In the genomic region with DNA sequence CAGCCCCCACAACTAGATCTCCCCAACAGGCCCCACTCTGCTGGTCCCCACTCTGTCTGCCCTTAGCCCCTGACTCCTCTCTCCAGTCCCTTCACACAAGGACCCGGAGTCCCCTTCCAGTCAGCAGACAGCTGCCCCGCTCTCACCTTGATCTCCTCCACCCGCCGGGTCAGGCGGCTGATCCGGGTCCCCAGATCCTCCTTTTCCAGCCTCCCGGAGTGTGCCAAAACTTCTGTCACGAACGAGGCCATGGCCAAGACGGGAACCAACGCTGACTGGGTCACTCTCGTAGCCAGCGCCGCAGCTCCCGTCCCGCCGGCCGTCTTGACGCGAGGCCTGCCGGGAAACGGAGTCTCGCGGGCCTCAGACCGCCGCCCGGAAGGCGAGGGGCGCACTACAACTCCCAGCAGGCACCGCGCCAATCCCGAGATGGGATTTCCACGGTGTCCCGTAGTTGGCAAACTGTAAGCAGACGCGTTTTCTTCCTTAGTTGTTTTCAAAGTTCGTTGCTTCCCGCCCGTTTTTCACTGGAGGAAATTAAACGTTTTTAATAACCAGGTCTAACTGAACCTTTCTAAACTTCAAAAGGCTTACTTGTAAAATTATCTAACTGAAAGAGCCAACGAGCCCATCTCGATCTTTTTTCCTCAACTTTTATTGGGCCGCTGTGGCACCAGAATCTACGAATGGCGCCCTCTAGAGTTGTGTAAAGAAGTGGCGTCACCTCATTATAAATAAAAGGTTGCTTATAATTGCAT, we compare ENCODE assay signal across 1 cellular context.
A peak's percentile ranks its signal among the peaks of the same experiment; 100 is the strongest.
TF ChIP-seq lines count a peak whose summit lies in the region.

Gene ZW10, minus strand, starts transcription at position 277 of the 758 bp plus-strand sequence. Its CDS starts 26 bp downstream, at position 251.

TF ChIP-seq in HepG2, 621 proteins besides CTCF, POLR2A, EP300 and RAD21 (continued from another document and continues in another):
- TF ChIP-seq SOX6 (IDR thresholded peaks at IDR 0.05) (no peak), SOX6 (CRISPR knock-in tag; IDR thresholded peaks at IDR 0.05) (peak; percentile 47; the same call in 1 of the 2 replicates), TFDP1 (CRISPR knock-in tag; IDR thresholded peaks at IDR 0.05; ENCODE audit: borderline replicate concordance) (peak; percentile 71; the same call in 1 of the 2 replicates), MAF1 (CRISPR knock-in tag; IDR thresholded peaks at IDR 0.05; ENCODE audit: borderline replicate concordance) (peak; percentile 80; the same call in 1 of the 2 replicates), XRCC5 (optimal IDR thresholded peaks at IDR 0.05; ENCODE audit: low read length) (peak; percentile 79), SALL1 (CRISPR knock-in tag; IDR thresholded peaks at IDR 0.05) (peak; percentile 67; the same call in 1 of the 2 replicates), ESRRA (CRISPR knock-in tag; IDR thresholded peaks at IDR 0.05; ENCODE audit: low read depth) (no peak), ELF1 (CRISPR knock-in tag; IDR thresholded peaks at IDR 0.05) (peak; percentile 95), GABPA (IDR thresholded peaks at IDR 0.05; ENCODE audit: low read depth, low read length) (peak; percentile 32; the same call in 1 of the 2 replicates), GABPA (CRISPR knock-in tag; IDR thresholded peaks at IDR 0.05; ENCODE audit: low read depth) (peak; percentile 82), ZNF432 (CRISPR knock-in tag; IDR thresholded peaks at IDR 0.05; ENCODE audit: borderline replicate concordance) (no peak), ZNF513 (CRISPR knock-in tag; conservative IDR thresholded peaks at IDR 0.05) (0 out of 2 replicates have a peak, but pooled peaks have one; percentile 85), ZNF746 (CRISPR knock-in tag; IDR thresholded peaks at IDR 0.05) (no peak), RFX1 (IDR thresholded peaks at IDR 0.05) (no peak), TOPORS (CRISPR knock-in tag; IDR thresholded peaks at IDR 0.05) (no peak), ZNF703 (CRISPR knock-in tag; IDR thresholded peaks at IDR 0.05; ENCODE audit: borderline replicate concordance) (0 out of 2 replicates have a peak, but pooled peaks have one; percentile 37), ZNF207 (IDR thresholded peaks at IDR 0.05; ENCODE audit: borderline replicate concordance) (no peak), ZNF709 (CRISPR knock-in tag; IDR thresholded peaks at IDR 0.05) (peak; percentile 66; the same call in 1 of the 2 replicates), ELF4 (CRISPR knock-in tag; IDR thresholded peaks at IDR 0.05; ENCODE audit: borderline replicate concordance) (no peak), ZNF136 (CRISPR knock-in tag; IDR thresholded peaks at IDR 0.05; ENCODE audit: low read depth) (no peak), ZNF883 (CRISPR knock-in tag; IDR thresholded peaks at IDR 0.05; ENCODE audit: not compliant biosample characterization) (peak; percentile 67), PLRG1 (conservative IDR thresholded peaks at IDR 0.05) (no peak), ZNF12 (CRISPR knock-in tag; IDR thresholded peaks at IDR 0.05) (no peak), CHD2 (IDR thresholded peaks at IDR 0.05; ENCODE audit: low read depth, low read length) (peak; percentile 92), RARA (CRISPR knock-in tag; IDR thresholded peaks at IDR 0.05) (no peak), ZNF577 (CRISPR knock-in tag; IDR thresholded peaks at IDR 0.05; ENCODE audit: borderline replicate concordance, low read depth) (no peak), POGK (CRISPR knock-in tag; conservative IDR thresholded peaks at IDR 0.05) (peak; percentile 67; the same call in 1 of the 2 replicates), ZNF496 (CRISPR knock-in tag; IDR thresholded peaks at IDR 0.05; ENCODE audit: insufficient replicate concordance) (no peak), ZSCAN21 (CRISPR knock-in tag; IDR thresholded peaks at IDR 0.05; ENCODE audit: borderline replicate concordance) (no peak; the same call in 1 of the 2 replicates), ZBTB43 (CRISPR knock-in tag; conservative IDR thresholded peaks at IDR 0.05) (no peak), ZNF607 (CRISPR knock-in tag; IDR thresholded peaks at IDR 0.05; ENCODE audit: borderline replicate concordance) (0 out of 2 replicates have a peak, but pooled peaks have one; percentile 62), RFXAP (CRISPR knock-in tag; IDR thresholded peaks at IDR 0.05; ENCODE audit: borderline replicate concordance) (peak; percentile 81; the same call in 1 of the 2 replicates), ZNF672 (CRISPR knock-in tag; IDR thresholded peaks at IDR 0.05) (no peak), THAP9 (CRISPR knock-in tag; IDR thresholded peaks at IDR 0.05; ENCODE audit: borderline replicate concordance) (peak; percentile 85; the same call in 1 of the 2 replicates)
- TF ChIP-seq, protein P1, sequence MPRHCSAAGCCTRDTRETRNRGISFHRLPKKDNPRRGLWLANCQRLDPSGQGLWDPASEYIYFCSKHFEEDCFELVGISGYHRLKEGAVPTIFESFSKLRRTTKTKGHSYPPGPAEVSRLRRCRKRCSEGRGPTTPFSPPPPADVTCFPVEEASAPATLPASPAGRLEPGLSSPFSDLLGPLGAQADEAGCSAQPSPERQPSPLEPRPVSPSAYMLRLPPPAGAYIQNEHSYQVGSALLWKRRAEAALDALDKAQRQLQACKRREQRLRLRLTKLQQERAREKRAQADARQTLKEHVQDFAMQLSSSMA (CRISPR knock-in tag; IDR thresholded peaks at IDR 0.05): no peak
- TF ChIP-seq, protein P2, sequence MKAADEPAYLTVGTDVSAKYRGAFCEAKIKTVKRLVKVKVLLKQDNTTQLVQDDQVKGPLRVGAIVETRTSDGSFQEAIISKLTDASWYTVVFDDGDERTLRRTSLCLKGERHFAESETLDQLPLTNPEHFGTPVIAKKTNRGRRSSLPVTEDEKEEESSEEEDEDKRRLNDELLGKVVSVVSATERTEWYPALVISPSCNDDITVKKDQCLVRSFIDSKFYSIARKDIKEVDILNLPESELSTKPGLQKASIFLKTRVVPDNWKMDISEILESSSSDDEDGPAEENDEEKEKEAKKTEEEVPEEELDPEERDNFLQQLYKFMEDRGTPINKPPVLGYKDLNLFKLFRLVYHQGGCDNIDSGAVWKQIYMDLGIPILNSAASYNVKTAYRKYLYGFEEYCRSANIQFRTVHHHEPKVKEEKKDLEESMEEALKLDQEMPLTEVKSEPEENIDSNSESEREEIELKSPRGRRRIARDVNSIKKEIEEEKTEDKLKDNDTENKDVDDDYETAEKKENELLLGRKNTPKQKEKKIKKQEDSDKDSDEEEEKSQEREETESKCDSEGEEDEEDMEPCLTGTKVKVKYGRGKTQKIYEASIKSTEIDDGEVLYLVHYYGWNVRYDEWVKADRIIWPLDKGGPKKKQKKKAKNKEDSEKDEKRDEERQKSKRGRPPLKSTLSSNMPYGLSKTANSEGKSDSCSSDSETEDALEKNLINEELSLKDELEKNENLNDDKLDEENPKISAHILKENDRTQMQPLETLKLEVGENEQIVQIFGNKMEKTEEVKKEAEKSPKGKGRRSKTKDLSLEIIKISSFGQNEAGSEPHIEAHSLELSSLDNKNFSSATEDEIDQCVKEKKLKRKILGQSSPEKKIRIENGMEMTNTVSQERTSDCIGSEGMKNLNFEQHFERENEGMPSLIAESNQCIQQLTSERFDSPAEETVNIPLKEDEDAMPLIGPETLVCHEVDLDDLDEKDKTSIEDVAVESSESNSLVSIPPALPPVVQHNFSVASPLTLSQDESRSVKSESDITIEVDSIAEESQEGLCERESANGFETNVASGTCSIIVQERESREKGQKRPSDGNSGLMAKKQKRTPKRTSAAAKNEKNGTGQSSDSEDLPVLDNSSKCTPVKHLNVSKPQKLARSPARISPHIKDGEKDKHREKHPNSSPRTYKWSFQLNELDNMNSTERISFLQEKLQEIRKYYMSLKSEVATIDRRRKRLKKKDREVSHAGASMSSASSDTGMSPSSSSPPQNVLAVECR (CRISPR knock-in tag; IDR thresholded peaks at IDR 0.05; ENCODE audit: borderline replicate concordance): peak; percentile 88; the same call in 1 of the 2 replicates
- TF ChIP-seq, protein P3, sequence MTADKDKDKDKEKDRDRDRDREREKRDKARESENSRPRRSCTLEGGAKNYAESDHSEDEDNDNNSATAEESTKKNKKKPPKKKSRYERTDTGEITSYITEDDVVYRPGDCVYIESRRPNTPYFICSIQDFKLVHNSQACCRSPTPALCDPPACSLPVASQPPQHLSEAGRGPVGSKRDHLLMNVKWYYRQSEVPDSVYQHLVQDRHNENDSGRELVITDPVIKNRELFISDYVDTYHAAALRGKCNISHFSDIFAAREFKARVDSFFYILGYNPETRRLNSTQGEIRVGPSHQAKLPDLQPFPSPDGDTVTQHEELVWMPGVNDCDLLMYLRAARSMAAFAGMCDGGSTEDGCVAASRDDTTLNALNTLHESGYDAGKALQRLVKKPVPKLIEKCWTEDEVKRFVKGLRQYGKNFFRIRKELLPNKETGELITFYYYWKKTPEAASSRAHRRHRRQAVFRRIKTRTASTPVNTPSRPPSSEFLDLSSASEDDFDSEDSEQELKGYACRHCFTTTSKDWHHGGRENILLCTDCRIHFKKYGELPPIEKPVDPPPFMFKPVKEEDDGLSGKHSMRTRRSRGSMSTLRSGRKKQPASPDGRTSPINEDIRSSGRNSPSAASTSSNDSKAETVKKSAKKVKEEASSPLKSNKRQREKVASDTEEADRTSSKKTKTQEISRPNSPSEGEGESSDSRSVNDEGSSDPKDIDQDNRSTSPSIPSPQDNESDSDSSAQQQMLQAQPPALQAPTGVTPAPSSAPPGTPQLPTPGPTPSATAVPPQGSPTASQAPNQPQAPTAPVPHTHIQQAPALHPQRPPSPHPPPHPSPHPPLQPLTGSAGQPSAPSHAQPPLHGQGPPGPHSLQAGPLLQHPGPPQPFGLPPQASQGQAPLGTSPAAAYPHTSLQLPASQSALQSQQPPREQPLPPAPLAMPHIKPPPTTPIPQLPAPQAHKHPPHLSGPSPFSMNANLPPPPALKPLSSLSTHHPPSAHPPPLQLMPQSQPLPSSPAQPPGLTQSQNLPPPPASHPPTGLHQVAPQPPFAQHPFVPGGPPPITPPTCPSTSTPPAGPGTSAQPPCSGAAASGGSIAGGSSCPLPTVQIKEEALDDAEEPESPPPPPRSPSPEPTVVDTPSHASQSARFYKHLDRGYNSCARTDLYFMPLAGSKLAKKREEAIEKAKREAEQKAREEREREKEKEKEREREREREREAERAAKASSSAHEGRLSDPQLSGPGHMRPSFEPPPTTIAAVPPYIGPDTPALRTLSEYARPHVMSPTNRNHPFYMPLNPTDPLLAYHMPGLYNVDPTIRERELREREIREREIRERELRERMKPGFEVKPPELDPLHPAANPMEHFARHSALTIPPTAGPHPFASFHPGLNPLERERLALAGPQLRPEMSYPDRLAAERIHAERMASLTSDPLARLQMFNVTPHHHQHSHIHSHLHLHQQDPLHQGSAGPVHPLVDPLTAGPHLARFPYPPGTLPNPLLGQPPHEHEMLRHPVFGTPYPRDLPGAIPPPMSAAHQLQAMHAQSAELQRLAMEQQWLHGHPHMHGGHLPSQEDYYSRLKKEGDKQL (CRISPR knock-in tag; IDR thresholded peaks at IDR 0.05; ENCODE audit: low read depth): no peak
